In the genomic region with DNA sequence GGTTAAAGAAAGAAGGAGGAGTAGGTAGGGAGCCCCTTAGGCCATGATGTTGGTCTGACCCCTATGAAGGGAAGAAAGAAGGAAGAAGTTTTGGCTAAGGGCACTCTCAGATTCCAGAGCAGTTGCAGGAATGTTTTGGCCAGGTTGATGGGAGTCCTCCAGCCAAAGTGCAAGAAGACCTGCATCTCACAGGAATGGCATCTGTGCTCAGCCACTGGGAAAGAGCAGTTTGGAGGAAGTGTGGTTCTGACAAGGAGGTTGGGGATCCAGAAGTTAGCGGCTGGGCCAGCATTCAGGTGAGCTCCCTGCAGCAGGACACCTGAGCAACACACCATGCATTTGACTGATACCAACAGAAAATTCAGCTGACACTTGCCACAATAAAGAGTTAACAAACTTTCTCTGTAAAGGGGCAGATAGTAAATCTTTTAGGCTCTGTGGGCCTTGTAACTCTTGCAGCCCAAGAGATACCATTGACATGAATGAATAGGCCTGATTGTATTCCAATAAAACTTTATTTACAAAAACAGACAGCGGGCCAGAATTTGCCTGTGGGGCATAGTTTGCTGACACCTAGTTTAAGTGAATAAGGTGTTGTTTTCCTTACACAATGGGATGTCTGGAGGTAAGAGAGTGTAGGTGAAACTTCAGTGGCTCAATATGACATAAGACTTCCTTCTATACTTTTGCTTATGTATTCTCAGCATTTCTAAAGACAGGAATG, we compare ENCODE assay signal across 20 cellular contexts.
"Had no signal": no experiment of that assay in that cellular context is flagged by ENCODE, and none has a peak within 500 bp of the region (broad histone marks: within the 10 kb centered on the region; RNA-seq: fewer than 3 reads in every experiment).

No MANE protein-coding gene starts in this region.

- H3K4me3 Mint-ChIP-seq: natural killer cell treated with Interleukin-12 subunit alpha and Interleukin-12 subunit beta and Interleukin-15 and Interleukin-18, amount 100 ng/mL, for 72 hours; neural progenitor cell; type B pancreatic cell had no signal

- H3K36me3 Mint-ChIP-seq: natural killer cell treated with Interleukin-12 subunit alpha and Interleukin-12 subunit beta and Interleukin-15 and Interleukin-18, amount 100 ng/mL, for 72 hours; neural progenitor cell; type B pancreatic cell had no signal

- H3K9ac ChIP-seq: neural progenitor cell had no signal

- DNase-seq: colonic mucosa; dermis blood vessel endothelial cell; foreskin melanocyte; head of caudate nucleus; hippocampal formation; kidney glomerular epithelial cell; midbrain; occipital lobe; pancreas; right cardiac atrium; stimulated activated CD4-positive, alpha-beta T cell treated with anti-CD3 and anti-CD28 coated beads, Interleukin-2, amount 100 ng/mL, for 48 hours; stimulated activated naive CD4-positive, alpha-beta T cell treated with Interleukin-2 at 50 U/mL for 16 hours; thyroid gland had no signal

- H3K36me3 ChIP-seq: colonic mucosa, neural progenitor cell, pancreas, suprapubic skin, thyroid gland had no signal

- H3K4me1 ChIP-seq: colonic mucosa, thyroid gland had no signal

- H3K27me3 Mint-ChIP-seq: progenitor cell of endocrine pancreas, type B pancreatic cell had no signal

- H3K27ac Mint-ChIP-seq: natural killer cell treated with Interleukin-12 subunit alpha and Interleukin-12 subunit beta and Interleukin-15 and Interleukin-18, amount 100 ng/mL, for 72 hours; neural progenitor cell; progenitor cell of endocrine pancreas; type B pancreatic cell had no signal

- H3K4me3 ChIP-seq: colonic mucosa, neural progenitor cell, pancreas, smooth muscle cell, suprapubic skin, thyroid gland had no signal

- H3K27ac ChIP-seq: colonic mucosa, neural progenitor cell, suprapubic skin, thyroid gland had no signal

- H3K9me3 ChIP-seq: colonic mucosa, pancreas, suprapubic skin, thyroid gland had no signal

- ATAC-seq: left lobe of liver; natural killer cell treated with Interleukin-12 subunit alpha and Interleukin-12 subunit beta and Interleukin-15 and Interleukin-18, amount 100 ng/mL, for 72 hours; pancreas; right cardiac atrium had no signal

- H3K27me3 ChIP-seq: colonic mucosa, neural progenitor cell, pancreas, suprapubic skin, thyroid gland had no signal

- H3K9me3 Mint-ChIP-seq: natural killer cell treated with Interleukin-12 subunit alpha and Interleukin-12 subunit beta and Interleukin-15 and Interleukin-18, amount 100 ng/mL, for 72 hours; type B pancreatic cell had no signal
